8 cellular contexts compared by ENCODE assay signal in the genomic region with DNA sequence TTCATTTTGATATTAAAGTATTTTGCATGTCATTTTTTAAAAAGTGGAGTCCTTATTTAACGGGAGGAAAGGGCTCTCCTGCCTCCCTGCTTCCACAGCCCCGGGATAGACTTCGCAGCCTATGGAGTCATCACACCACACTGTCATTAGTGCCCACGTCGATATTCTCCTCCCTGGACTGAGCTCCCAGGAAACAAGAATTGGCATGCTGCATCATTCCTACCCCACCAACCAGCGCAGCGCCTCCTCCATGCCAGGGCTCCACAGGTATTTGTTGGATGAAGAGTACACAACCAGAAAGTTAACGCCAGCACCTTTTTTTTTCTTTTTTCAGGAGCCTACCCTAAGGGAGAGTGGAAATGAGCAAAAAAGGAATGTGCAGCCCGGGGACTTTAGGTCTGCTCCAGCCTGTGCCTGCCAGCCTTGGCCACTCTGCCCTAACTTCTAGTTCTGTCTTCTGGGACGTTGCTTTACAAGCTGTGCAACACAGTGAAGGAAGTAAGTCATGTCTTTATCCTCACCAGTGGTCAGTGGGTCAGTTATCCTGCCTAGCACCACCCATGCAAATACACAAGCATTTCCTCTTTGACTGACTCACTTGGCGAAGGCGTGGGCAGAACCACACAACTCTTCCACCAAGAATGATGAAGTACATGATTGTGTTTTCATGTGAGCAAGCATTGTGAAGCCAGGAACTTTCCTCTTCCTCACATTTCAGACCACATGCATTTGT.
DNase-seq lines count a peak whose midpoint lies in the region; ATAC-seq and TF ChIP-seq lines count a peak whose summit lies in the region.

No MANE protein-coding gene starts in this region.

- no peak for TF ChIP-seq CTCF in BE2C (IDR thresholded peaks at IDR 0.05; ENCODE audit: low read depth, low read length)

- no peak overlapping the region for H3K4me3 ChIP-seq in BE2C (ENCODE audit: low read depth, low read length)

- H3K36me3 ChIP-seq in BE2C = no peaks in the 10 kb centered on the region

- H3K4me1 ChIP-seq in BE2C = no peaks in the 10 kb centered on the region

- peak; percentile 25 for DNase-seq in GDM1 (lab: John Stamatoyannopoulos, UW)
- peak; percentile 16 for DNase-seq in UCSD-AML1 (lab: John Stamatoyannopoulos, UW; ENCODE audit: unreplicated experiment)
- DNase-seq in kidney tubule cell (ENCODE audit: low spot score) = peak; percentile 89
- no peak for DNase-seq in BE2C
- DNase-seq in DMS 273 (lab: John Stamatoyannopoulos, UW; ENCODE audit: unreplicated experiment) = no peak
- no peak for DNase-seq in iPS-NIHi7 (ENCODE audit: extremely low spot score)

- H3K9me3 ChIP-seq in BE2C = no peaks in the 10 kb centered on the region

- H3K27me3 ChIP-seq in BE2C = peaks cover 11% of the 10 kb centered on the region

- peak; percentile 75 for ATAC-seq in HG02852 (IDR thresholded peaks at IDR 0.05; ENCODE audit: unreplicated experiment)
- ATAC-seq in HG03280 (IDR thresholded peaks at IDR 0.05; ENCODE audit: unreplicated experiment) = no peak

Comparison
In these comparisons a context has a peak if more than half of its experiments do, and no peak if none do; other contexts are left out.
1. DNase-seq: peak in GDM1 (single experiment), UCSD-AML1 (single experiment) and kidney tubule cell (single experiment); none in BE2C (single experiment), DMS 273 (single experiment) and iPS-NIHi7 (single experiment).